In the genomic region with DNA sequence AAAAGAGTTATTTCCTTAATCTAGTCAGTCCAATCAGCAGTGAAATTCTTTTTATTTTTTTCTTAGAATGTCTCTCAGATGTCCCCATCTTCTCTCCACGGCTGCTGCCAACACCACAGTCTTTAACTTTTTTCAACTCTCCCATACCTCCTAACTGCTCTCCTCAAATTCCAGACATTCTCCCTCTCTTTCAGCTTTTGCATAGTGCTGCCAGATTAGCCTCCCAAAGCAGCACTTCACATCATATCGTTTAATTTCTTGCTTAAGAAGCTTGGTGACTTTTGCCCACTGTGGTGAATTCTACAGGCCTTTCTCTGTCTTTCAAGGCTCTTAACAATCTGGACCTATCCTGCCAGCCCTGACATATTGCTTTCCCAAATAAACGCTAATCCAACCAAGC, we compare ENCODE assay signal across 1 cellular context.
TF ChIP-seq lines count a peak whose summit lies in the region.

No MANE protein-coding gene starts in this region.

TF ChIP-seq in IMR-90, 13 proteins besides CTCF, POLR2A, EP300 and RAD21:
- TF ChIP-seq MAZ (IDR thresholded peaks at IDR 0.05; ENCODE audit: borderline replicate concordance, low read depth, low read length), result no peak
- TF ChIP-seq RFX5 (IDR thresholded peaks at IDR 0.05; ENCODE audit: low read depth, low read length), result no peak
- no peak for TF ChIP-seq CHD1 (IDR thresholded peaks at IDR 0.05; ENCODE audit: low read depth, low read length)
- no peak for TF ChIP-seq RCOR1 (IDR thresholded peaks at IDR 0.05; ENCODE audit: insufficient replicate concordance, low read length)
- TF ChIP-seq MAFK (IDR thresholded peaks at IDR 0.05; ENCODE audit: low read depth, low read length), result no peak
- no peak for TF ChIP-seq FOS (IDR thresholded peaks at IDR 0.05; ENCODE audit: low read depth, low read length)
- TF ChIP-seq CEBPB (IDR thresholded peaks at IDR 0.05; ENCODE audit: low read depth, low read length), result no peak
- TF ChIP-seq, protein P1, sequence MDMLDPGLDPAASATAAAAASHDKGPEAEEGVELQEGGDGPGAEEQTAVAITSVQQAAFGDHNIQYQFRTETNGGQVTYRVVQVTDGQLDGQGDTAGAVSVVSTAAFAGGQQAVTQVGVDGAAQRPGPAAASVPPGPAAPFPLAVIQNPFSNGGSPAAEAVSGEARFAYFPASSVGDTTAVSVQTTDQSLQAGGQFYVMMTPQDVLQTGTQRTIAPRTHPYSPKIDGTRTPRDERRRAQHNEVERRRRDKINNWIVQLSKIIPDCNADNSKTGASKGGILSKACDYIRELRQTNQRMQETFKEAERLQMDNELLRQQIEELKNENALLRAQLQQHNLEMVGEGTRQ (IDR thresholded peaks at IDR 0.05; ENCODE audit: low read depth, low read length), result no peak
- no peak for TF ChIP-seq ELK1 (IDR thresholded peaks at IDR 0.05; ENCODE audit: borderline replicate concordance, low read depth, low read length)
- no peak for TF ChIP-seq BHLHE40 (IDR thresholded peaks at IDR 0.05; ENCODE audit: low read depth, low read length)
